ENCODE assay signal across 17 cellular contexts in the genomic region with DNA sequence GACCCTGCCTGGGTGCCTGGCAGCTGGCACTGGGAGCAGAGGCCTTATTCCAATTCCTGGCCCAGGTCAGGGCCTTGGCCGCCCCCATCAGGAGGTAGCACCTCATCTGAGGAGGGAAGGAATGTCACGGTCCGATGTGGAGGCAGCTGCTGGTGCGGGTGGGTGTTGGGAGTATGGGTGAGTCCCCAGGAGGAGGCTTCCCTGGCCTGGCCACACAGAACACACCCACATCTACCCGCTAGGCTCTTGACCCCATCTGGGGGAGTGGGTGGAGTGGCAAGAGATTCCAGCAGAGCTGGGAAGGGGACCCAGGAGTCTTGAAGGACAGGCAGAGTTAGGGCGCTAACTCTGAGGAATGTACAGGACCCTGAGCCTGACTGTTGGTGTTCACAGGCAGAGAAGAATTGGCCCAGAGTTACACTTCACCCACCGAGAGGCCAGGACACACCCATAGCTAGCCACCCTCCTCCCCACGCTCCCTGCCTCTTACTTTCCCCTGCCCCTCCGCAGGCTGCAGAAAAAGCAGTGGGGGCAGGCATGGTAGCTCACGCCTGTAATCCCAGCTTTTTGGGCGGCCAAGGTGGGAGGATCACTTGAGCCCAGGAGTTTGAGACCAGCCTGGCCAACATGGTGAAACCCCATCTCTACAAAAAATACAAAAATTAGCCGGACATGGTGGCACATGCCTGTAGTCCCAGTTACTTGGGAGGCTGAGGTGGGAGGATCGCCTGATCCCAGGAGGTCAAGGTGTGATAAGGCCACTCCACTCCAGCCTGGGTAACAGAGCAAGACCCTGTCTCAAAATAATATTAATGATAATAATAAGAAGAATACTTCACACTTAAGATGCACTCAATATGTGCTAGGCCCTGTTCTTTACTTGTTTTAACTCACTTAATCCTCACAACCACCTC. TPM values are rescaled to one million over a fixed set of nuclear protein-coding genes. Genes with fewer than 3 reads are reported as not detected.
A peak's percentile ranks its signal among the peaks of the same experiment; 100 is the strongest.
DNase-seq lines count a peak whose midpoint lies in the region; ATAC-seq, FAIRE-seq and TF ChIP-seq lines count a peak whose summit lies in the region.
"Had no signal": no experiment of that assay in that cellular context is flagged by ENCODE, and none has a peak within 500 bp of the region (broad histone marks: within the 10 kb centered on the region; RNA-seq: fewer than 3 reads in every experiment).

No MANE protein-coding gene starts in this region.

- no peaks in the 10 kb centered on the region for H3K36me3 Mint-ChIP-seq in type B pancreatic cell

- no peak for ATAC-seq in GM21390 (IDR thresholded peaks at IDR 0.05; ENCODE audit: unreplicated experiment)
- ATAC-seq: PC-3 had no signal

- no peak overlapping the region for H3K4me3 ChIP-seq in bronchial epithelial cell (ENCODE audit: low read depth, low read length)
- H3K4me3 ChIP-seq: lung had no signal

- FAIRE-seq in bronchial epithelial cell (lab: Jason Lieb, UNC), result peak; percentile 81

- no peak overlapping the region for H3K4me3 Mint-ChIP-seq in type B pancreatic cell
- H3K4me3 Mint-ChIP-seq: CD4-positive, alpha-beta T cell had no signal

- peaks cover 20% of the 10 kb centered on the region for H3K4me1 Mint-ChIP-seq in type B pancreatic cell (ENCODE audit: unreplicated experiment)

- H3K27ac Mint-ChIP-seq in type B pancreatic cell, result no peak overlapping the region
- H3K27ac Mint-ChIP-seq: CD4-positive, alpha-beta T cell had no signal

- no peak for TF ChIP-seq CTCF in bronchial epithelial cell (IDR thresholded peaks at IDR 0.05; ENCODE audit: insufficient read depth, low read length, severe bottlenecking)
- TF ChIP-seq CTCF in type B pancreatic cell (conservative IDR thresholded peaks at IDR 0.05), result no peak

- DNase-seq in activated CD8-positive, alpha-beta memory T cell treated with anti-CD3 and anti-CD28 coated beads for 24 hours, result peak; percentile 47
- DNase-seq in activated CD8-positive, alpha-beta memory T cell treated with anti-CD3 and anti-CD28 coated beads, Interleukin-2, amount 50 U/mL, for 4 hours, result no peak
- no peak for DNase-seq in bronchial epithelial cell (ENCODE audit: low read depth)
- peak; percentile 39 for DNase-seq in myocyte (ENCODE audit: low read depth)
- peak; percentile 58 for DNase-seq in type B pancreatic cell (ENCODE audit: extremely low spot score, unreplicated experiment)
- no peak for DNase-seq in SIG-M5 treated with dmso at 0.1 percent for 504 hours (lab: John Stamatoyannopoulos, UW; ENCODE audit: unreplicated experiment)
- no peak for DNase-seq in T1000 (lab: John Stamatoyannopoulos, UW)
- DNase-seq: 8988T; activated naive CD4-positive, alpha-beta T cell treated with anti-CD3 and anti-CD28 coated beads, Interleukin-2, amount 50 U/mL, for 16 hours; effector memory CD4-positive, alpha-beta T cell; Kasumi-1; NCI-H1417 treated with DMSO at 0.1 percent for 48 hours; NCI-H510A; PC-3 had no signal

- H3K27me3 ChIP-seq in bronchial epithelial cell (ENCODE audit: control insufficient read depth, insufficient read depth, low read length), result no peaks in the 10 kb centered on the region

- peaks cover 15% of the 10 kb centered on the region for H3K27me3 Mint-ChIP-seq in type B pancreatic cell

- H3K9me3 Mint-ChIP-seq in type B pancreatic cell, result no peaks in the 10 kb centered on the region
- H3K9me3 Mint-ChIP-seq: CD4-positive, alpha-beta T cell had no signal

- no peaks in the 10 kb centered on the region for H3K36me3 ChIP-seq in bronchial epithelial cell (ENCODE audit: control insufficient read depth, insufficient read depth, low read length)

RNA-seq across cellular contexts. Expression of gene OLFML2A, which starts 6.0 kb away (rescaled TPM):
- total RNA-seq in bronchial epithelial cell (4.5 and 6.3 TPM in 2 replicates), myocyte (253 and 530 TPM in 2 replicates), type B pancreatic cell (ENCODE audit: low replicate concordance) (6.3 and 10.8 TPM in 2 replicates)
- 57.0 TPM for polyA plus RNA-seq in myocyte (2012)
- total RNA-seq: CD4-positive, alpha-beta T cell had no signal

RNA-seq across cellular contexts. Expression of gene NR6A1, which starts 11.8 kb away (rescaled TPM):
- total RNA-seq in bronchial epithelial cell (2.9 TPM in 2 replicates), myocyte (1.9 and 2.1 TPM in 2 replicates), type B pancreatic cell (ENCODE audit: low replicate concordance) (6.5 and 10.0 TPM in 2 replicates)
- polyA plus RNA-seq in myocyte (2012), result 0.95 TPM
- total RNA-seq: CD4-positive, alpha-beta T cell had no signal

Comparison
In these comparisons a context has a peak if more than half of its experiments do, and no peak if none do; other contexts are left out.
1. DNase-seq: peak in activated CD8-positive, alpha-beta memory T cell treated with anti-CD3 and anti-CD28 coated beads for 24 hours (single experiment), myocyte (single experiment) and type B pancreatic cell (single experiment); none in activated CD8-positive, alpha-beta memory T cell treated with anti-CD3 and anti-CD28 coated beads, Interleukin-2, amount 50 U/mL, for 4 hours (single experiment), bronchial epithelial cell (single experiment), SIG-M5 treated with dmso at 0.1 percent for 504 hours (single experiment) and T1000 (single experiment).
2. RNA of gene OLFML2A, which starts 6.0 kb away (total RNA-seq): 253 to 530 TPM in myocyte; 6.3 to 10.8 TPM in type B pancreatic cell and 4.5 to 6.3 TPM in bronchial epithelial cell; every median in the first group is over 10 times any median in the second.